21 cellular contexts compared by ENCODE assay signal in genomic region chr13:74082741-74083160, GRCh38. TPM values are rescaled to one million over a fixed set of nuclear protein-coding genes. Genes with fewer than 3 reads are reported as not detected.
DNase-seq lines count a peak whose midpoint lies in the region; ATAC-seq, FAIRE-seq and TF ChIP-seq lines count a peak whose summit lies in the region.
"Had no signal": no experiment of that assay in that cellular context is flagged by ENCODE, and none has a peak within 500 bp of the region (broad histone marks: within the 10 kb centered on the region; RNA-seq: fewer than 3 reads in every experiment).

No MANE protein-coding gene starts in this region.

- H3K4me3 Mint-ChIP-seq in CD4-positive, alpha-beta T cell, result no peak overlapping the region
- H3K4me3 Mint-ChIP-seq in activated naive CD8-positive, alpha-beta T cell treated with anti-CD3 and anti-CD28 coated beads, Interleukin-2, amount 50 U/mL, for 24 hours, result no peak overlapping the region
- no peak overlapping the region for H3K4me3 Mint-ChIP-seq in memory B cell
- H3K4me3 Mint-ChIP-seq: B cell had no signal

- CTCF ChIA-PET in A549 (lab: Yijun Ruan, JAX), result no interaction called here
- CTCF ChIA-PET in CD4-positive, alpha-beta T cell (lab: Charles Lee), result interaction anchor here (1.0 to 1.1 kb wide), 3 partner anchors 8 to 28 kb away, joined by 3 read pairs; no protein-coding TSS in a partner anchor

- H3K36me3 Mint-ChIP-seq in CD4-positive, alpha-beta T cell (ENCODE audit: low read depth), result peaks cover 42% of the 10 kb centered on the region
- H3K36me3 Mint-ChIP-seq in activated naive CD8-positive, alpha-beta T cell treated with anti-CD3 and anti-CD28 coated beads, Interleukin-2, amount 50 U/mL, for 24 hours (ENCODE audit: low read depth), result peaks cover 26% of the 10 kb centered on the region
- peaks cover 17% of the 10 kb centered on the region for H3K36me3 Mint-ChIP-seq in memory B cell

- 27% methylated on average over 3 of the region's 3 CpGs for WGBS in A549 (ENCODE audit: missing lambda C conversion rate)

- peak overlapping the region; percentile 42; the same call in 2 of the 3 replicates for H3K4me2 ChIP-seq in A549

- DNase-seq in A549 (ENCODE audit: low read depth in 1 of 2, low spot score in 1 of 2), result no peak
- DNase-seq in CD4-positive, alpha-beta T cell, result no peak
- no peak for DNase-seq in activated naive CD8-positive, alpha-beta T cell treated with anti-CD3 and anti-CD28 coated beads, Interleukin-2, amount 50 U/mL, for 24 hours
- no peak for DNase-seq in memory B cell (ENCODE audit: low spot score in 2 of 2)
- DNase-seq in ascending aorta (ENCODE audit: low spot score in 2 of 2), result no peak
- no peak for DNase-seq in cerebellum (ENCODE audit: low spot score)
- DNase-seq in head of caudate nucleus, result no peak
- DNase-seq: CD4-positive, alpha-beta memory T cell; DMS79 treated with DMSO at 0.1 percent for 48 hours; HCEC 1CT; KBM-7; NCI-H1436 treated with DMSO at 0.1 percent for 48 hours; NCI-H2029 treated with DMSO at 0.1 percent for 48 hours; NCI-H2171 treated with DMSO at 0.1 percent for 48 hours; NCI-H446 treated with DMSO at 0.1 percent for 48 hours; NK-92 treated with Interleukin-12 subunit alpha and Interleukin-12 subunit beta, amount 100 ng/mL, for 24 hours had no signal

- POLR2A ChIA-PET in A549 (lab: Yijun Ruan, JAX), result no interaction called here
- POLR2A ChIA-PET in CD4-positive, alpha-beta T cell (lab: Charles Lee), result no interaction called here

- H3K4me1 Mint-ChIP-seq in CD4-positive, alpha-beta T cell (ENCODE audit: low read depth), result peaks cover 81% of the 10 kb centered on the region
- H3K4me1 Mint-ChIP-seq in activated naive CD8-positive, alpha-beta T cell treated with anti-CD3 and anti-CD28 coated beads, Interleukin-2, amount 50 U/mL, for 24 hours, result peaks cover 65% of the 10 kb centered on the region
- peaks cover 33% of the 10 kb centered on the region for H3K4me1 Mint-ChIP-seq in memory B cell

- no peaks in the 10 kb centered on the region for H3K27me3 Mint-ChIP-seq in CD4-positive, alpha-beta T cell
- no peaks in the 10 kb centered on the region for H3K27me3 Mint-ChIP-seq in activated naive CD8-positive, alpha-beta T cell treated with anti-CD3 and anti-CD28 coated beads, Interleukin-2, amount 50 U/mL, for 24 hours
- no peaks in the 10 kb centered on the region for H3K27me3 Mint-ChIP-seq in memory B cell
- H3K27me3 Mint-ChIP-seq: B cell; CD4-positive, alpha-beta memory T cell had no signal

- TF ChIP-seq CTCF in A549 (IDR thresholded peaks at IDR 0.05) (no peak), ascending aorta (IDR thresholded peaks at IDR 0.05) (no peak)
- no peak for TF ChIP-seq CTCF in CD4-positive, alpha-beta T cell (IDR thresholded peaks at IDR 0.05)

- FAIRE-seq in A549 (lab: Jason Lieb, UNC), result no peak
- FAIRE-seq: D721Med, G401.6, HTR-8/SVneo had no signal

- peak overlapping the region; percentile 17 for H3K27ac Mint-ChIP-seq in CD4-positive, alpha-beta T cell
- H3K27ac Mint-ChIP-seq in activated naive CD8-positive, alpha-beta T cell treated with anti-CD3 and anti-CD28 coated beads, Interleukin-2, amount 50 U/mL, for 24 hours, result peak overlapping the region; percentile 11
- H3K27ac Mint-ChIP-seq in memory B cell, result peak overlapping the region; percentile 5
- H3K27ac Mint-ChIP-seq: B cell had no signal

- H3K27me3 ChIP-seq in CD4-positive, alpha-beta T cell (ENCODE audit: control insufficient read depth, insufficient read depth, low read length), result no peaks in the 10 kb centered on the region
- H3K27me3 ChIP-seq in ascending aorta, result no peaks in the 10 kb centered on the region

- H3K4me3 ChIP-seq in A549 (no peak overlapping the region), ascending aorta (no peak overlapping the region)

- H3K27ac ChIP-seq in A549, result no peak overlapping the region
- H3K27ac ChIP-seq in CD4-positive, alpha-beta T cell (ENCODE audit: low read depth, low read length), result no peak overlapping the region
- H3K27ac ChIP-seq in ascending aorta, result no peak overlapping the region
- H3K27ac ChIP-seq: HL-60 had no signal

- H3K9me3 ChIP-seq in A549 (no peaks in the 10 kb centered on the region), ascending aorta (no peaks in the 10 kb centered on the region)
- H3K9me3 ChIP-seq in CD4-positive, alpha-beta T cell (ENCODE audit: control insufficient read depth, low read length), result no peaks in the 10 kb centered on the region

- intact Hi-C loops in CD4-positive, alpha-beta T cell (cut with DNase I, micrococcal nuclease), result loop anchor here in 1 of 2 experiments (5.0 kb wide), 1 partner anchor 40 kb away; no protein-coding TSS in a partner anchor
- intact Hi-C loops in ascending aorta (cut with DNase I), result no loop called here
- intact Hi-C loops in head of caudate nucleus (cut with DNase I), result no loop called here

- H3K4me1 ChIP-seq in A549 (peaks cover 3% of the 10 kb centered on the region; the same call in 1 of the 3 replicates), ascending aorta (peaks cover 0 to 17% of the 10 kb centered on the region in 2 donors)

- TF ChIP-seq RAD21 in A549 (conservative IDR thresholded peaks at IDR 0.05 in 1 of 2, IDR thresholded peaks at IDR 0.05 in 1 of 2), result no peak

- no peak for TF ChIP-seq POLR2A in A549 (IDR thresholded peaks at IDR 0.05; ENCODE audit: low read length)

- H3K9me3 Mint-ChIP-seq in CD4-positive, alpha-beta T cell, result no peaks in the 10 kb centered on the region
- no peaks in the 10 kb centered on the region for H3K9me3 Mint-ChIP-seq in activated naive CD8-positive, alpha-beta T cell treated with anti-CD3 and anti-CD28 coated beads, Interleukin-2, amount 50 U/mL, for 24 hours
- no peaks in the 10 kb centered on the region for H3K9me3 Mint-ChIP-seq in memory B cell
- H3K9me3 Mint-ChIP-seq: CD4-positive, alpha-beta memory T cell had no signal

- no peak for TF ChIP-seq EP300 in A549 (IDR thresholded peaks at IDR 0.05)

- ATAC-seq in A549, result no peak
- no peak for ATAC-seq in CD4-positive, alpha-beta T cell (ENCODE audit: poor library complexity)
- no peak for ATAC-seq in activated naive CD8-positive, alpha-beta T cell treated with anti-CD3 and anti-CD28 coated beads, Interleukin-2, amount 50 U/mL, for 24 hours
- ATAC-seq in memory B cell (ENCODE audit: low read depth), result no peak

- no peaks in the 10 kb centered on the region for H3K36me3 ChIP-seq in ascending aorta

TF ChIP-seq in A549, 52 proteins besides CTCF, POLR2A, EP300 and RAD21:
- no peak for TF ChIP-seq ESRRA (IDR thresholded peaks at IDR 0.05; ENCODE audit: borderline replicate concordance, low read length)
- TF ChIP-seq HOXA7 (CRISPR knock-in tag; IDR thresholded peaks at IDR 0.05), result no peak
- TF ChIP-seq FOXS1 (CRISPR knock-in tag; IDR thresholded peaks at IDR 0.05), result no peak
- no peak for TF ChIP-seq ZC3H11A (IDR thresholded peaks at IDR 0.05)
- TF ChIP-seq JUN (IDR thresholded peaks at IDR 0.05), result no peak
- no peak for TF ChIP-seq RCOR1 (IDR thresholded peaks at IDR 0.05; ENCODE audit: low read depth, low read length)
- no peak for TF ChIP-seq TP53 (CRISPR knock-in tag; IDR thresholded peaks at IDR 0.05)
- no peak for TF ChIP-seq PHF8 (IDR thresholded peaks at IDR 0.05; ENCODE audit: borderline replicate concordance, low read depth)
- TF ChIP-seq KDM5A (IDR thresholded peaks at IDR 0.05), result no peak

RNA-seq across cellular contexts. Expression of gene KLF12, which starts 51.5 kb away (rescaled TPM):
- polyA plus RNA-seq in A549 (2011; rRNA removed) (6.0 and 7.0 TPM in 2 replicates), A549 (2017; fragmentation: RNase III; extraction: RNeasy Plus Mini Kit Qiagen cat#74134 plus additional on column Dnase treatment) (1.4 to 1.6 TPM (median 1.6 TPM) in 3 replicates)
- polyA plus RNA-seq in A549 (2012; cell fraction: cytosol; rRNA removed), result 0.83 and 1.4 TPM in 2 replicates
- polyA plus RNA-seq in A549 (2012; cell fraction: nucleus; rRNA removed), result 0.83 and 1.3 TPM in 2 replicates
- 29.6 and 55.1 TPM in 2 replicates for polyA minus RNA-seq in A549 (2011; rRNA and poly(A)+ RNA removed)
- 10 to 100 TPM; 69.5 to 74.7 TPM for total RNA-seq in CD4-positive, alpha-beta T cell
- total RNA-seq in ascending aorta (17.9 TPM), cerebellum (88.5 TPM)
